27 cellular contexts compared by ENCODE assay signal in the genomic region with DNA sequence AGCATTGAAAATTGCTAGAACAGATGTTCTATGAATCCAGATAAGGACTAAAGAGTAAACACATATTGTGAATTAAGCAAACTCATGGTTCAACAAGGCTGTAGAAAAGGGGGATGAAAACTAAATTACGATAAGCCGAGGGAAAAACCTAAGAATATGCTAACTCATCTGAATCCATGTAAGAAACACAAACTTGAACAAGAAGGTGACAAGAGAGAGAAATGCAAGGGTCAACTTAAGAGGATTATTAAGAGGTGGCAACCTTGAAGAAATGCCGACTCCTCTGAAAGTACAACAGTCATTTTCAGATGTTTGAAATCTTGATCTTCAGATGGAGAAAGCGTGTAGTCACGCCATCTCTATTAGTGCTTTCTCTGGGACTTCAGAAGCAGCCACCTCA.
"Had no signal": no experiment of that assay in that cellular context is flagged by ENCODE, and none has a peak within 500 bp of the region (broad histone marks: within the 10 kb centered on the region; RNA-seq: fewer than 3 reads in every experiment).

No MANE protein-coding gene starts in this region.

- ATAC-seq: left colon; left lung; natural killer cell treated with Interleukin-12 subunit alpha and Interleukin-12 subunit beta and Interleukin-15 and Interleukin-18, amount 100 ng/mL, for 72 hours; sciatic nerve; stimulated activated naive B cell treated with anti-CD40 and anti-IgM and Interleukin-4, amounts not matched to agents 10 μg/mL and 1 μg/mL and 100 μg/mL, for 72 hours; stimulated activated naive CD8-positive, alpha-beta T cell treated with anti-CD3 and anti-CD28 coated beads, Interleukin-15, Interleukin-2, amounts not matched to agents 100 U/mL and 50 U/mL, for 24 hours; upper lobe of right lung had no signal

- FAIRE-seq: kidney, urothelium cell line had no signal

- H3K4me3 ChIP-seq: left lung, lung, ovary, right atrium auricular region, skin epidermis, stomach, testis, tibial artery, upper lobe of right lung had no signal

- H3K27ac ChIP-seq: left lung, ovary, right atrium auricular region, skin epidermis, stomach, testis, tibial artery, upper lobe of right lung had no signal

- DNase-seq: head of caudate nucleus; hippocampal formation; kidney; left colon; left lung; mesendoderm; naive B cell; ovary; stimulated activated CD4-positive, alpha-beta T cell treated with anti-CD3 and anti-CD28 coated beads, Interleukin-12 subunit alpha, Interleukin-12 subunit beta, amount 100 ng/mL, for 4 hours; stimulated activated CD4-positive, alpha-beta T cell treated with anti-CD3 and anti-CD28 coated beads, Interleukin-15, amount 100 ng/mL, for 24 hours; stimulated activated CD4-positive, alpha-beta T cell treated with anti-CD3 and anti-CD28 coated beads, Interleukin-2, amount 100 ng/mL, for 24 hours; stimulated activated CD4-positive, alpha-beta T cell treated with anti-CD3 and anti-CD28 coated beads, Interleukin-4, amount 100 ng/mL, for 1 hour; stimulated activated naive B cell treated with anti-CD40 and anti-IgM and Interleukin-4, amounts not matched to agents 10 μg/mL and 1 μg/mL and 100 μg/mL, for 72 hours; stimulated activated naive CD8-positive, alpha-beta T cell treated with anti-CD3 and anti-CD28 coated beads, Interleukin-15, Interleukin-2, amounts not matched to agents 100 U/mL and 50 U/mL, for 24 hours; stomach; testis; tibial artery; trophoblast cell; upper lobe of right lung had no signal

- H3K36me3 Mint-ChIP-seq: natural killer cell treated with Interleukin-12 subunit alpha and Interleukin-12 subunit beta and Interleukin-15 and Interleukin-18, amount 100 ng/mL, for 72 hours; stimulated activated naive B cell treated with anti-CD40 and anti-IgM and Interleukin-4, amounts not matched to agents 10 μg/mL and 1 μg/mL and 100 μg/mL, for 72 hours had no signal

- H3K27ac Mint-ChIP-seq: mesothelial cell of epicardium; naive B cell; natural killer cell treated with Interleukin-12 subunit alpha and Interleukin-12 subunit beta and Interleukin-15 and Interleukin-18, amount 100 ng/mL, for 72 hours; progenitor cell of endocrine pancreas; stimulated activated naive B cell treated with anti-CD40 and anti-IgM and Interleukin-4, amounts not matched to agents 10 μg/mL and 1 μg/mL and 100 μg/mL, for 72 hours had no signal

- H3K4me1 ChIP-seq: right atrium auricular region, testis, tibial artery, upper lobe of right lung had no signal

- H3K4me3 Mint-ChIP-seq: mesothelial cell of epicardium; naive B cell; natural killer cell treated with Interleukin-12 subunit alpha and Interleukin-12 subunit beta and Interleukin-15 and Interleukin-18, amount 100 ng/mL, for 72 hours; stimulated activated naive B cell treated with anti-CD40 and anti-IgM and Interleukin-4, amounts not matched to agents 10 μg/mL and 1 μg/mL and 100 μg/mL, for 72 hours had no signal

- H3K9me3 Mint-ChIP-seq: mesothelial cell of epicardium; naive B cell; natural killer cell treated with Interleukin-12 subunit alpha and Interleukin-12 subunit beta and Interleukin-15 and Interleukin-18, amount 100 ng/mL, for 72 hours; stimulated activated naive B cell treated with anti-CD40 and anti-IgM and Interleukin-4, amounts not matched to agents 10 μg/mL and 1 μg/mL and 100 μg/mL, for 72 hours had no signal

- H3K4me1 Mint-ChIP-seq: mesothelial cell of epicardium; naive B cell; stimulated activated naive B cell treated with anti-CD40 and anti-IgM and Interleukin-4, amounts not matched to agents 10 μg/mL and 1 μg/mL and 100 μg/mL, for 72 hours had no signal

- H3K27me3 Mint-ChIP-seq: naive B cell; natural killer cell treated with Interleukin-12 subunit alpha and Interleukin-12 subunit beta and Interleukin-15 and Interleukin-18, amount 100 ng/mL, for 72 hours; progenitor cell of endocrine pancreas; stimulated activated naive B cell treated with anti-CD40 and anti-IgM and Interleukin-4, amounts not matched to agents 10 μg/mL and 1 μg/mL and 100 μg/mL, for 72 hours had no signal

- H3K9me3 ChIP-seq: left lung, ovary, right atrium auricular region, stomach, testis, tibial artery, upper lobe of right lung had no signal
